ENCODE assay signal across 12 cellular contexts in the genomic region with DNA sequence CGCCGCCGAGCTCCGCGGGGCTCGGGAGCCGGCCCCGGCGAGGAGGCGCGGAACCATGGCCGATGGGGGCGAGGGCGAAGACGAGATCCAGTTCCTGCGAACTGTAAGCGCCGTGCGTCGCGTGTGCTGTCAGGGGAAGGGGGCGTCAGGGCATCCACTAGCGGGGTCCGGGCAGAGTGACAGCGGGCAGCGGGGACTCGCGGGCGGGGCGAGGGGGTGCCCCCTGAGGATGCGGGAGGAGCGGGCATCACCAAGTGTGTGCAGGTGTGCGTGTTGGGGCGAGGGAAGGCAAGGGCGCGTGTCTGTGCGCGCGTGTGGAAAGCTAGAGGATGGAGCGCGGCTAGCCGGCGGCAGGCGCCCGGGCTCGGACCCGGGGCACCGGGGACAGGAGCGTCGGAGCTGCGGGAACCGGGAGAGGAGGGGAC. TPM values are rescaled to one million over a fixed set of nuclear protein-coding genes. Genes with fewer than 3 reads are reported as not detected.
DNase-seq lines count a peak whose midpoint lies in the region; ATAC-seq, FAIRE-seq and TF ChIP-seq lines count a peak whose summit lies in the region.
"Had no signal": no experiment of that assay in that cellular context is flagged by ENCODE, and none has a peak within 500 bp of the region (broad histone marks: within the 10 kb centered on the region; RNA-seq: fewer than 3 reads in every experiment).

No MANE protein-coding gene starts in this region.

- no peak for DNase-seq in breast epithelium (ENCODE audit: low spot score in 2 of 2)
- no peak for DNase-seq in MCF 10A (ENCODE audit: unreplicated experiment)
- DNase-seq in esophagus squamous epithelium (lab: John Stamatoyannopoulos, UW), result no peak
- DNase-seq in urothelium cell line (ENCODE audit: low spot score), result peak; percentile 32
- DNase-seq in effector memory CD8-positive, alpha-beta T cell, result no peak
- DNase-seq in stimulated activated CD4-positive, alpha-beta T cell treated with anti-CD3 and anti-CD28 coated beads, Interleukin-2, amount 100 ng/mL, for 48 hours, result no peak
- no peak for DNase-seq in activated CD4-positive, alpha-beta T cell treated with anti-CD3 and anti-CD28 coated beads, Interleukin-2, amount 50 U/mL, for 48 hours

- H3K27me3 ChIP-seq in breast epithelium (peaks cover 0 to 52% of the 10 kb centered on the region in 2 donors), esophagus squamous epithelium (peaks cover 0 to 70% (median 4%) of the 10 kb centered on the region in 4 donors), neuron (ENCODE audit: insufficient read depth, low read length) (peaks cover 46% of the 10 kb centered on the region)

- no peak for FAIRE-seq in urothelium cell line (lab: Jason Lieb, UNC)
- FAIRE-seq: endothelial cell of umbilical vein, GM12878 had no signal

- ATAC-seq in effector memory CD8-positive, alpha-beta T cell (replicated peaks), result no peak
- ATAC-seq: GM12878 had no signal

- H3K27ac ChIP-seq in breast epithelium (no peak overlapping the region), esophagus squamous epithelium (peak overlapping the region; percentile 37 to 79 (median 62))

- H3K9me3 Mint-ChIP-seq in MCF 10A (ENCODE audit: unreplicated experiment), result no peaks in the 10 kb centered on the region
- no peaks in the 10 kb centered on the region for H3K9me3 Mint-ChIP-seq in effector memory CD8-positive, alpha-beta T cell

- TF ChIP-seq CTCF in breast epithelium (IDR thresholded peaks at IDR 0.05) (no peak), MCF 10A (IDR thresholded peaks at IDR 0.05; ENCODE audit: unreplicated experiment) (no peak), esophagus squamous epithelium (IDR thresholded peaks at IDR 0.05) (no peak)

- peaks cover 5% of the 10 kb centered on the region for H3K4me1 Mint-ChIP-seq in MCF 10A (ENCODE audit: insufficient read depth, unreplicated experiment)
- peaks cover 4 to 9% of the 10 kb centered on the region in 2 donors for H3K4me1 Mint-ChIP-seq in effector memory CD8-positive, alpha-beta T cell (ENCODE audit: low read depth in 2 of 2)

- H3K27me3 Mint-ChIP-seq in MCF 10A (ENCODE audit: insufficient read depth, unreplicated experiment), result no peaks in the 10 kb centered on the region
- H3K27me3 Mint-ChIP-seq in effector memory CD8-positive, alpha-beta T cell, result peaks cover 33 to 49% of the 10 kb centered on the region in 2 donors

- H3K27ac Mint-ChIP-seq in MCF 10A (ENCODE audit: low read depth, unreplicated experiment), result no peak overlapping the region
- no peak overlapping the region for H3K27ac Mint-ChIP-seq in effector memory CD8-positive, alpha-beta T cell
- H3K27ac Mint-ChIP-seq: B cell had no signal

- H3K4me3 Mint-ChIP-seq in MCF 10A (ENCODE audit: unreplicated experiment), result no peak overlapping the region
- no peak overlapping the region for H3K4me3 Mint-ChIP-seq in effector memory CD8-positive, alpha-beta T cell
- H3K4me3 Mint-ChIP-seq: B cell had no signal

- H2AFZ ChIP-seq in neuron (ENCODE audit: low read depth, low read length), result peak overlapping the region; percentile 56

- TF ChIP-seq POLR2A in breast epithelium (IDR thresholded peaks at IDR 0.05) (no peak), esophagus squamous epithelium (IDR thresholded peaks at IDR 0.05) (no peak)

- no peaks in the 10 kb centered on the region for H3K36me3 Mint-ChIP-seq in MCF 10A (ENCODE audit: insufficient read depth, unreplicated experiment)
- no peaks in the 10 kb centered on the region for H3K36me3 Mint-ChIP-seq in effector memory CD8-positive, alpha-beta T cell (ENCODE audit: insufficient read depth)

- intact Hi-C loops in breast epithelium (cut with DNase I; ENCODE audit: low total_unique reads), result no loop called here
- intact Hi-C loops in MCF 10A (cut with micrococcal nuclease), result no loop called here
- intact Hi-C loops in esophagus squamous epithelium (cut with DNase I), result no loop called here

- H3K9me3 ChIP-seq in breast epithelium (no peaks in the 10 kb centered on the region), esophagus squamous epithelium (no peaks in the 10 kb centered on the region), neuron (ENCODE audit: low read length) (no peaks in the 10 kb centered on the region)

- H3K4me3 ChIP-seq in breast epithelium (peak overlapping the region; percentile 40 to 58 (median 42)), esophagus squamous epithelium (peak overlapping the region; percentile 33 to 68 (median 46)), neuron (ENCODE audit: low read length) (peak overlapping the region; percentile 43)
- H3K4me3 ChIP-seq: GM12878 had no signal

- H3K36me3 ChIP-seq in breast epithelium (no peaks in the 10 kb centered on the region), esophagus squamous epithelium (no peaks in the 10 kb centered on the region), neuron (ENCODE audit: insufficient read depth, low read length) (no peaks in the 10 kb centered on the region)

- H3K4me1 ChIP-seq in breast epithelium, result peaks cover 0 to 12% of the 10 kb centered on the region in 2 donors
- H3K4me1 ChIP-seq in esophagus squamous epithelium, result peaks cover 3 to 25% (median 3%) of the 10 kb centered on the region in 3 donors
- peaks cover 11% of the 10 kb centered on the region for H3K4me1 ChIP-seq in neuron (ENCODE audit: insufficient read depth, low read length)

- no TSS peak for BruUV-seq in MCF 10A (replicated peaks; lab: Mats Ljungman, UMichigan)

- WGBS in esophagus squamous epithelium, 2 donors, result 5 to 10% methylated on average over 8 to 28 of the region's 52 CpGs

- POLR2A ChIA-PET in MCF 10A (lab: Yijun Ruan, JAX), result no interaction called here

- CTCF ChIA-PET in MCF 10A (lab: Yijun Ruan, JAX), result no interaction called here

RNA-seq across cellular contexts. Expression of a gene that starts 0.5 kb away (rescaled TPM):
- under 1 TPM; 0.16 to 0.59 (median 0.33) TPM for total RNA-seq in breast epithelium
- total RNA-seq in MCF 10A (2022), result 4.0 and 5.3 TPM in 2 replicates
- total RNA-seq in esophagus squamous epithelium, result 1 to 10 TPM in 2 of 4 donors, under 1 TPM in 2; 0.23 to 4.6 (median 0.89) TPM
- total RNA-seq: B cell, endothelial cell of umbilical vein, GM12878 had no signal

RNA-seq across cellular contexts. Expression of a gene that starts 38.2 kb away (rescaled TPM):
- total RNA-seq in breast epithelium (not detected), MCF 10A (2022) (not detected in 2 replicates), esophagus squamous epithelium (not detected)
- total RNA-seq: B cell, endothelial cell of umbilical vein, GM12878, mucosa of gallbladder had no signal

Comparison
In these comparisons a context has a peak if more than half of its experiments do, and no peak if none do; other contexts are left out.
1. H3K27ac ChIP-seq: peak in esophagus squamous epithelium (4 of 4); none in breast epithelium (0 of 2).
2. Peak in every context shown above with its lines, with median percentiles within 50 percentile points of each other: H3K4me3 ChIP-seq.